Comparison of ENCODE assay signal across 18 cellular contexts in the genomic region with DNA sequence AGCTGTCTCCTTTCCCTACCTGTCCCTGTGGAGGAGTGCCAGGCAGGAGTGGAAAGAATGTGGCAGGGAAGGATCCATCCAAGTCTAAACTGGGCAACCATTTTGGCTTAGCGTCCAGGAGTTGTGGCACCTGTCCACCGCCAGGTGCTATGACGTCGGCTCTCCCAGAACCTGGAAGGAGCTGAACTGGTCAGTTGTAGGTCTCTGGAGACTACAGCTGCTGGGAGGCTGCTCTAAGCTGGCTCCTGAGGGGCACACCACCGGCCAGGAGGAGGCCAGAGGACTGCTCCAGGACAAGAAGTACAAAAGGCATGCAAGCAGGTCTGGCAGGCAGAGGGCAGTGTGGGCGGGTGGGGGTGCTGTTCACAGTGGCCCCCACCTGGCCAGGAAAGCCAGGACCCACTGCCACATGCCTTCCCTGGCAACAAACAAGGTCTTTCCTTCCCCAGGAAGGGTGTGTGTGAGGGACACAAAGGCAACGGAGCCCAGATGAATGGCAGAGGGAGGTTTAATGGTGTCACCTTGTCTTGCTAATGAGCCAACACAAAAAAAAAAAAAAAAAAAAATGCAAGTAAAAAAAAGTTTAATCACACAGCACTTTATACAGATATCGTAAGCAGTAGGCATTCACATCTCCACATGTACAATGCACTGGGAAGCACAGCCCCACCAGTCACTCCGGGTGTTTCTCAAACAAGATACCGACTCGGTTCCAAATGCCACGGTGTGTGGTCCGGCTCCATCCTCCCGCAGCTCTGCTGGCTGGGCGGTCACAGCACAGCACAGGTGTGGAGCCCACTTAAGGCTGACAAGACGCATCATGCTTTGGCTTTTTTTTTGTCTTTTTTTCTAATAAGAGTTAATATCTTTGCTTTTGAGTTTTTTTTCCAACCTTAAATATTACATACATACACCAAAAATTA. TPM values are rescaled to one million over a fixed set of nuclear protein-coding genes. Genes with fewer than 3 reads are reported as not detected.
DNase-seq lines count a peak whose midpoint lies in the region; ATAC-seq and TF ChIP-seq lines count a peak whose summit lies in the region.
"Had no signal": no experiment of that assay in that cellular context is flagged by ENCODE, and none has a peak within 500 bp of the region (broad histone marks: within the 10 kb centered on the region; RNA-seq: fewer than 3 reads in every experiment).

No MANE protein-coding gene starts in this region.

- no peak overlapping the region for H3K9ac ChIP-seq in PC-3 (ENCODE audit: low read length)

- no peaks in the 10 kb centered on the region for H3K9me3 ChIP-seq in PC-3 (ENCODE audit: low read length)
- H3K9me3 ChIP-seq: esophagus squamous epithelium, vagina had no signal

- H2AFZ ChIP-seq in PC-3 (ENCODE audit: low read length) = no peak overlapping the region
- H2AFZ ChIP-seq: hepatocyte had no signal

- no peaks in the 10 kb centered on the region for H3K9me3 Mint-ChIP-seq in chondrocyte (ENCODE audit: low read depth)
- H3K9me3 Mint-ChIP-seq: activated naive CD8-positive, alpha-beta T cell treated with anti-CD3 and anti-CD28 coated beads for 36 hours; central memory CD8-positive, alpha-beta T cell had no signal

- H4K20me1 ChIP-seq in PC-3 (ENCODE audit: low read length) = no peaks in the 10 kb centered on the region

- peaks cover 13% of the 10 kb centered on the region for H3K36me3 Mint-ChIP-seq in chondrocyte (ENCODE audit: low read depth)

- H3F3A ChIP-seq in PC-3 (ENCODE audit: low read length, unreplicated experiment) = no peaks in the 10 kb centered on the region

- no peak overlapping the region for H3K4me2 ChIP-seq in PC-3 (ENCODE audit: low read length)
- H3K4me2 ChIP-seq: hepatocyte had no signal

- no peaks in the 10 kb centered on the region for H3K9me2 ChIP-seq in PC-3 (replicated peaks; ENCODE audit: low read length)

- H3K4me3 Mint-ChIP-seq in chondrocyte (ENCODE audit: unreplicated experiment) = no peak overlapping the region
- H3K4me3 Mint-ChIP-seq: activated CD4-positive, alpha-beta T cell treated with anti-CD3 and anti-CD28 coated beads for 36 hours; activated naive CD8-positive, alpha-beta T cell treated with anti-CD3 and anti-CD28 coated beads for 36 hours; central memory CD8-positive, alpha-beta T cell had no signal

- intact Hi-C loops in PC-3 (cut with micrococcal nuclease) = loop anchor here (5.0 kb wide), 1 partner anchor 37 kb away; a partner anchor contains a TSS

- POLR2A ChIA-PET in PC-3 (lab: Charles Lee; ENCODE audit: unreplicated experiment) = interaction anchor here (0.6 to 0.7 kb wide), 3 partner anchors 74 to 294 kb away, joined by 3 to 9 read pairs (median 5); no protein-coding TSS in a partner anchor

- H3K4me1 ChIP-seq in PC-3 (ENCODE audit: insufficient read depth, low read length) = peaks cover 19% of the 10 kb centered on the region

- CTCF ChIA-PET in PC-3 (lab: Charles Lee) = interaction anchor here (0.5 to 0.8 kb wide), 3 partner anchors 57 to 258 kb away, joined by 4 to 8 read pairs (median 5); no protein-coding TSS in a partner anchor

- 0 out of 2 replicates have a peak, but pooled peaks have one; percentile 34 for TF ChIP-seq CTCF in PC-3 (conservative IDR thresholded peaks at IDR 0.05; ENCODE audit: low read depth, low read length)
- TF ChIP-seq CTCF in chondrocyte (IDR thresholded peaks at IDR 0.05) = peak; percentile 22

- peaks cover 11% of the 10 kb centered on the region for H3K79me2 ChIP-seq in PC-3 (ENCODE audit: low read length)
- H3K79me2 ChIP-seq: hepatocyte had no signal

- H3K36me3 ChIP-seq in H7 (replicated peaks; ENCODE audit: control insufficient read depth, insufficient read depth, low read length) (peaks cover 10% of the 10 kb centered on the region), PC-3 (ENCODE audit: low read depth, low read length) (peaks cover 18% of the 10 kb centered on the region)

- no peak overlapping the region for H3K4me3 ChIP-seq in H7 (ENCODE audit: insufficient read depth, low read depth, low read length)
- H3K4me3 ChIP-seq in PC-3 (ENCODE audit: low read length) = no peak overlapping the region
- H3K4me3 ChIP-seq: esophagus squamous epithelium, hepatocyte, vagina had no signal

- H3K27me3 Mint-ChIP-seq in chondrocyte (ENCODE audit: low read depth) = no peaks in the 10 kb centered on the region
- H3K27me3 Mint-ChIP-seq: activated CD4-positive, alpha-beta T cell treated with anti-CD3 and anti-CD28 coated beads for 36 hours; activated naive CD8-positive, alpha-beta T cell treated with anti-CD3 and anti-CD28 coated beads for 36 hours; central memory CD8-positive, alpha-beta T cell had no signal

- H3K27ac Mint-ChIP-seq in chondrocyte (ENCODE audit: unreplicated experiment) = no peak overlapping the region
- H3K27ac Mint-ChIP-seq: activated CD4-positive, alpha-beta T cell treated with anti-CD3 and anti-CD28 coated beads for 36 hours; activated naive CD8-positive, alpha-beta T cell treated with anti-CD3 and anti-CD28 coated beads for 36 hours had no signal

- peaks cover 20% of the 10 kb centered on the region for H3K27me3 ChIP-seq in H7 (ENCODE audit: control insufficient read depth, insufficient read depth, low read length)
- H3K27me3 ChIP-seq in PC-3 (ENCODE audit: low read length) = no peaks in the 10 kb centered on the region
- H3K27me3 ChIP-seq: vagina had no signal

- TSS peak; percentile 4 for BruUV-seq in PC-3 (replicated peaks; lab: Mats Ljungman, UMichigan)

- peaks cover 7% of the 10 kb centered on the region for H3K4me1 Mint-ChIP-seq in chondrocyte (ENCODE audit: low read depth)

- DNase-seq in H7 (peak; percentile 83), PC-3 (no peak), chondrocyte (ENCODE audit: low spot score) (no peak), lung microvascular endothelial cell (ENCODE audit: low read depth in 2 of 2) (peak; percentile 49 to 84), NCI-H1417 treated with DMSO at 0.1 percent for 48 hours (lab: John Stamatoyannopoulos, UW) (no peak), AG08396 (ENCODE audit: low spot score) (no peak)
- DNase-seq in NK-92 treated with Interleukin-12 subunit alpha and Interleukin-12 subunit beta, amount 100 ng/mL, for 24 hours (lab: John Stamatoyannopoulos, UW) = no peak
- DNase-seq: activated CD4-positive, alpha-beta T cell treated with anti-CD3 and anti-CD28 coated beads for 36 hours; activated naive CD8-positive, alpha-beta T cell treated with anti-CD3 and anti-CD28 coated beads for 36 hours; activated T-cell treated with anti-CD3 and anti-CD28 coated beads for 4 hours; esophagus squamous epithelium; NCI-H2081 treated with DMSO at 0.1 percent for 48 hours; posterior cingulate gyrus had no signal

- ATAC-seq in PC-3 = no peak
- no peak for ATAC-seq in HG03571 (IDR thresholded peaks at IDR 0.05; ENCODE audit: unreplicated experiment)
- ATAC-seq: activated CD4-positive, alpha-beta T cell treated with anti-CD3 and anti-CD28 coated beads for 36 hours had no signal

- H3K27ac ChIP-seq in PC-3 (ENCODE audit: low read length) = no peak overlapping the region
- H3K27ac ChIP-seq: C4-2B, esophagus squamous epithelium, hepatocyte, vagina had no signal

RNA-seq across cellular contexts. Expression of a gene that starts 4.8 kb away (rescaled TPM):
- 1.9 and 4.8 TPM in 2 replicates for total RNA-seq in H7 (2014; rRNA removed; shearing (Covaris generic))
- total RNA-seq in PC-3 (2014; rRNA removed) (54.2 and 59.7 TPM in 2 replicates), chondrocyte (5.8 to 12.8 TPM (median 12.7 TPM) in 3 replicates), lung microvascular endothelial cell (193 and 276 TPM in 2 replicates)

RNA-seq across cellular contexts. Expression of a gene that starts 35.5 kb away (rescaled TPM):
- total RNA-seq in H7 (2014; rRNA removed; shearing (Covaris generic)) = 51.9 and 56.8 TPM in 2 replicates
- 43.9 and 47.8 TPM in 2 replicates for total RNA-seq in PC-3 (2014; rRNA removed)
- total RNA-seq in chondrocyte = 41.4 to 59.0 TPM (median 55.3 TPM) in 3 replicates
- total RNA-seq in lung microvascular endothelial cell = 69.7 and 103 TPM in 2 replicates

Comparison
In these comparisons a context has a peak if more than half of its experiments do, and no peak if none do; other contexts are left out.
1. DNase-seq: peak in H7 (single experiment) and lung microvascular endothelial cell (2 of 2); none in PC-3 (single experiment), chondrocyte (single experiment), NCI-H1417 treated with DMSO at 0.1 percent for 48 hours (single experiment), AG08396 (single experiment) and NK-92 treated with Interleukin-12 subunit alpha and Interleukin-12 subunit beta, amount 100 ng/mL, for 24 hours (single experiment).